8 cellular contexts compared by ENCODE assay signal in genomic region chr1:180515857-180516388, GRCh38. TPM values are rescaled to one million over a fixed set of nuclear protein-coding genes. Genes with fewer than 3 reads are reported as not detected.
A peak's percentile ranks its signal among the peaks of the same experiment; 100 is the strongest.
DNase-seq lines count a peak whose midpoint lies in the region; ATAC-seq and TF ChIP-seq lines count a peak whose summit lies in the region.

No MANE protein-coding gene starts in this region.

- H3K4me3 ChIP-seq in MG63 (no peak overlapping the region), fibroblast of villous mesenchyme (ENCODE audit: low read depth, low read length) (no peak overlapping the region), uterus (no peak overlapping the region)

- H3K4me1 ChIP-seq in uterus = no peaks in the 10 kb centered on the region

- TF ChIP-seq CTCF in RWPE1 (conservative IDR thresholded peaks at IDR 0.05; ENCODE audit: low read depth) (peak; percentile 84), fibroblast of villous mesenchyme (IDR thresholded peaks at IDR 0.05; ENCODE audit: insufficient read depth, low read depth, low read length) (peak; percentile 69), omental fat pad (IDR thresholded peaks at IDR 0.05) (peak in 2 of 3 donors; percentile 3 to 10), uterus (IDR thresholded peaks at IDR 0.05) (peak; percentile 81 to 88 (median 85))

- H3K27ac Mint-ChIP-seq in activated T-helper 2 cell treated with anti-CD3 and anti-CD28 coated beads, Interferon-gamma antibody, Interleukin-2, Interleukin-4, amounts not matched to agents 10 μg/mL and 5 μg/mL and 100 μg/mL, durations not matched to agents 14 hours and 24 hours and 36 hours = no peak overlapping the region

- intact Hi-C loops in activated T-helper 2 cell treated with anti-CD3 and anti-CD28 coated beads, Interferon-gamma antibody, Interleukin-2, Interleukin-4, amounts not matched to agents 10 μg/mL and 5 μg/mL and 100 μg/mL, durations not matched to agents 14 hours and 24 hours and 36 hours (cut with micrococcal nuclease) = loop anchor here (5.0 kb wide), 2 partner anchors 116 to 346 kb away; partner anchors contain the start of gene XPR1
- intact Hi-C loops in uterus (cut with DNase I; ENCODE audit: low total_unique reads) = no loop called here

- TF ChIP-seq POLR2A in uterus (IDR thresholded peaks at IDR 0.05) = no peak

- H3K9me3 ChIP-seq in MG63 (peaks cover 2% of the 10 kb centered on the region; the same call in 1 of the 2 replicates), uterus (no peaks in the 10 kb centered on the region)

- H3K4me3 Mint-ChIP-seq in activated T-helper 2 cell treated with anti-CD3 and anti-CD28 coated beads, Interferon-gamma antibody, Interleukin-2, Interleukin-4, amounts not matched to agents 10 μg/mL and 5 μg/mL and 100 μg/mL, durations not matched to agents 14 hours and 24 hours and 36 hours (ENCODE audit: low read depth) = no peak overlapping the region

- no peaks in the 10 kb centered on the region for H3K36me3 ChIP-seq in MG63
- H3K36me3 ChIP-seq in uterus = no peaks in the 10 kb centered on the region

- H3K27ac ChIP-seq in RWPE1 (no peak overlapping the region), uterus (no peak overlapping the region)

- H3K27me3 ChIP-seq in MG63 (no peaks in the 10 kb centered on the region), uterus (no peaks in the 10 kb centered on the region)

- POLR2A ChIA-PET in RWPE1 (lab: Yijun Ruan, JAX; ENCODE audit: low non-redundant PET) = interaction anchor here (0.7 kb wide), 1 partner anchor 349 kb away, joined by 10 read pairs; no protein-coding TSS in a partner anchor

- CTCF ChIA-PET in RWPE1 (lab: Yijun Ruan, JAX) = interaction anchor here (0.5 to 2.4 kb wide), 11 partner anchors 13 to 505 kb away, joined by 3 to 40 read pairs (median 4); partner anchors contain the start of gene KIAA1614

- peak; percentile 88 for ATAC-seq in omental fat pad (ENCODE audit: low FRiP score)

- peak; percentile 83 for DNase-seq in ELR (ENCODE audit: low read depth)
- peak; percentile 74 for DNase-seq in H4 (ENCODE audit: low spot score)
- DNase-seq in MG63 = peak; percentile 55
- peak; percentile 74 for DNase-seq in RWPE1 (ENCODE audit: low spot score)
- DNase-seq in activated T-helper 2 cell treated with anti-CD3 and anti-CD28 coated beads, Interferon-gamma antibody, Interleukin-2, Interleukin-4, amounts not matched to agents 10 μg/mL and 5 μg/mL and 100 μg/mL, durations not matched to agents 14 hours and 24 hours and 36 hours (ENCODE audit: low spot score) = peak; percentile 30
- peak; percentile 83 for DNase-seq in fibroblast of villous mesenchyme (ENCODE audit: low read depth)
- DNase-seq in omental fat pad (ENCODE audit: low spot score) = no peak
- DNase-seq in uterus = peak; percentile 62 to 70

- peaks cover 1% of the 10 kb centered on the region for H3K4me1 Mint-ChIP-seq in activated T-helper 2 cell treated with anti-CD3 and anti-CD28 coated beads, Interferon-gamma antibody, Interleukin-2, Interleukin-4, amounts not matched to agents 10 μg/mL and 5 μg/mL and 100 μg/mL, durations not matched to agents 14 hours and 24 hours and 36 hours (ENCODE audit: low read depth)

- H3K36me3 Mint-ChIP-seq in activated T-helper 2 cell treated with anti-CD3 and anti-CD28 coated beads, Interferon-gamma antibody, Interleukin-2, Interleukin-4, amounts not matched to agents 10 μg/mL and 5 μg/mL and 100 μg/mL, durations not matched to agents 14 hours and 24 hours and 36 hours (ENCODE audit: low read depth) = no peaks in the 10 kb centered on the region

- H3K27me3 Mint-ChIP-seq in activated T-helper 2 cell treated with anti-CD3 and anti-CD28 coated beads, Interferon-gamma antibody, Interleukin-2, Interleukin-4, amounts not matched to agents 10 μg/mL and 5 μg/mL and 100 μg/mL, durations not matched to agents 14 hours and 24 hours and 36 hours (ENCODE audit: low read depth) = peaks cover 11% of the 10 kb centered on the region

- no peaks in the 10 kb centered on the region for H3K9me3 Mint-ChIP-seq in activated T-helper 2 cell treated with anti-CD3 and anti-CD28 coated beads, Interferon-gamma antibody, Interleukin-2, Interleukin-4, amounts not matched to agents 10 μg/mL and 5 μg/mL and 100 μg/mL, durations not matched to agents 14 hours and 24 hours and 36 hours

RNA-seq across cellular contexts. Expression of gene ACBD6, which starts 13.5 kb away (rescaled TPM):
- total RNA-seq in H4 (2014; rRNA removed; shearing (Covaris generic)) = 66.9 and 67.6 TPM in 2 replicates
- total RNA-seq in MG63 (2014; rRNA removed; shearing (Covaris generic); ENCODE audit: low replicate concordance) = 65.9 and 85.3 TPM in 2 replicates
- total RNA-seq in activated T-helper 2 cell treated with anti-CD3 and anti-CD28 coated beads, Interferon-gamma antibody, Interleukin-2, Interleukin-4, amounts not matched to agents 10 μg/mL and 5 μg/mL and 100 μg/mL, durations not matched to agents 14 hours and 24 hours and 36 hours = 48.9 and 50.1 TPM in 2 replicates
- 44.5 and 66.0 TPM in 2 replicates for total RNA-seq in fibroblast of villous mesenchyme
- 10 to 100 TPM; 30.0 to 46.2 (median 38.9) TPM for total RNA-seq in omental fat pad
- total RNA-seq in uterus = 10 to 100 TPM; 22.1 to 54.7 (median 39.6) TPM

RNA-seq across cellular contexts. Expression of gene OVAAL, which starts 42.8 kb away (rescaled TPM):
- total RNA-seq in H4 (2014; rRNA removed; shearing (Covaris generic)) = not detected in 2 replicates
- total RNA-seq in MG63 (2014; rRNA removed; shearing (Covaris generic); ENCODE audit: low replicate concordance) = not detected in 2 replicates
- total RNA-seq in activated T-helper 2 cell treated with anti-CD3 and anti-CD28 coated beads, Interferon-gamma antibody, Interleukin-2, Interleukin-4, amounts not matched to agents 10 μg/mL and 5 μg/mL and 100 μg/mL, durations not matched to agents 14 hours and 24 hours and 36 hours = not detected in 2 replicates
- total RNA-seq in fibroblast of villous mesenchyme (not detected in 2 replicates), omental fat pad (not detected), uterus (not detected)

Comparison
In these comparisons a context has a peak if more than half of its experiments do, and no peak if none do; other contexts are left out.
1. CTCF ChIP-seq: peak in every context shown above with its lines; median percentile 85 in uterus; 84 in RWPE1; 69 in fibroblast of villous mesenchyme; 6 in omental fat pad.